ENCODE assay signal across 1 cellular context in the genomic region with DNA sequence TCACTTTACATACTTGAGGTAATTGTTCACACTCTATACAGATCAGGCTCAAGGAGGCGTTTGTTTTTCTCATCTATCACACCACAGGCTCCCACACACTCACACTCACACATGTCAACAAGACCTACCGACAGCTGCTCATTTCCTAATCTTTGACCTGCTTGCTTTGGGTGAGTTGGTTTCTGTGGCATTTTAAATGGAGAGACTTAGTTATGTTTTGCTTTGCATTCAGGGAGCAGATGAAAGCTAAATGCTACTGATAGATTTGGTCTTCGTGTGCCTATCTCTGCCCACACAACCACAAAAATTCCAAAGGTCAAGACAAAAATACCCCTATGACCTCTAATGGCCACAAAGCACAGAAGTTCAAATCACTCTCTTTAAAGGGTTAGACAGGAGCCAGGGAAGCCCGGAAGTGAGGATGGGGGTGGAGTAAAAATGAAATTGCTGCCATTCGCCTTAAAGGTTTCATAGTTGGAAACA.
TF ChIP-seq lines count a peak whose summit lies in the region.

No MANE protein-coding gene starts in this region.

TF ChIP-seq in HepG2, 621 proteins besides CTCF, POLR2A, EP300 and RAD21 (continued from another document and continues in another):
- TF ChIP-seq, protein P1, sequence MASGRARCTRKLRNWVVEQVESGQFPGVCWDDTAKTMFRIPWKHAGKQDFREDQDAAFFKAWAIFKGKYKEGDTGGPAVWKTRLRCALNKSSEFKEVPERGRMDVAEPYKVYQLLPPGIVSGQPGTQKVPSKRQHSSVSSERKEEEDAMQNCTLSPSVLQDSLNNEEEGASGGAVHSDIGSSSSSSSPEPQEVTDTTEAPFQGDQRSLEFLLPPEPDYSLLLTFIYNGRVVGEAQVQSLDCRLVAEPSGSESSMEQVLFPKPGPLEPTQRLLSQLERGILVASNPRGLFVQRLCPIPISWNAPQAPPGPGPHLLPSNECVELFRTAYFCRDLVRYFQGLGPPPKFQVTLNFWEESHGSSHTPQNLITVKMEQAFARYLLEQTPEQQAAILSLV (CRISPR knock-in tag; IDR thresholded peaks at IDR 0.05; ENCODE audit: borderline replicate concordance), result no peak
- no peak for TF ChIP-seq ZNF484 (CRISPR knock-in tag; IDR thresholded peaks at IDR 0.05; ENCODE audit: borderline replicate concordance, low read depth)
- peak; percentile 99 for TF ChIP-seq CBFB (CRISPR knock-in tag; IDR thresholded peaks at IDR 0.05)
- TF ChIP-seq, protein P2, sequence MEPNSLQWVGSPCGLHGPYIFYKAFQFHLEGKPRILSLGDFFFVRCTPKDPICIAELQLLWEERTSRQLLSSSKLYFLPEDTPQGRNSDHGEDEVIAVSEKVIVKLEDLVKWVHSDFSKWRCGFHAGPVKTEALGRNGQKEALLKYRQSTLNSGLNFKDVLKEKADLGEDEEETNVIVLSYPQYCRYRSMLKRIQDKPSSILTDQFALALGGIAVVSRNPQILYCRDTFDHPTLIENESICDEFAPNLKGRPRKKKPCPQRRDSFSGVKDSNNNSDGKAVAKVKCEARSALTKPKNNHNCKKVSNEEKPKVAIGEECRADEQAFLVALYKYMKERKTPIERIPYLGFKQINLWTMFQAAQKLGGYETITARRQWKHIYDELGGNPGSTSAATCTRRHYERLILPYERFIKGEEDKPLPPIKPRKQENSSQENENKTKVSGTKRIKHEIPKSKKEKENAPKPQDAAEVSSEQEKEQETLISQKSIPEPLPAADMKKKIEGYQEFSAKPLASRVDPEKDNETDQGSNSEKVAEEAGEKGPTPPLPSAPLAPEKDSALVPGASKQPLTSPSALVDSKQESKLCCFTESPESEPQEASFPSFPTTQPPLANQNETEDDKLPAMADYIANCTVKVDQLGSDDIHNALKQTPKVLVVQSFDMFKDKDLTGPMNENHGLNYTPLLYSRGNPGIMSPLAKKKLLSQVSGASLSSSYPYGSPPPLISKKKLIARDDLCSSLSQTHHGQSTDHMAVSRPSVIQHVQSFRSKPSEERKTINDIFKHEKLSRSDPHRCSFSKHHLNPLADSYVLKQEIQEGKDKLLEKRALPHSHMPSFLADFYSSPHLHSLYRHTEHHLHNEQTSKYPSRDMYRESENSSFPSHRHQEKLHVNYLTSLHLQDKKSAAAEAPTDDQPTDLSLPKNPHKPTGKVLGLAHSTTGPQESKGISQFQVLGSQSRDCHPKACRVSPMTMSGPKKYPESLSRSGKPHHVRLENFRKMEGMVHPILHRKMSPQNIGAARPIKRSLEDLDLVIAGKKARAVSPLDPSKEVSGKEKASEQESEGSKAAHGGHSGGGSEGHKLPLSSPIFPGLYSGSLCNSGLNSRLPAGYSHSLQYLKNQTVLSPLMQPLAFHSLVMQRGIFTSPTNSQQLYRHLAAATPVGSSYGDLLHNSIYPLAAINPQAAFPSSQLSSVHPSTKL (CRISPR knock-in tag; IDR thresholded peaks at IDR 0.05), result peak; percentile 80
- TF ChIP-seq TBX2 (CRISPR knock-in tag; IDR thresholded peaks at IDR 0.05; ENCODE audit: borderline replicate concordance), result peak; percentile 51; the same call in 1 of the 2 replicates
- TF ChIP-seq, protein P3, sequence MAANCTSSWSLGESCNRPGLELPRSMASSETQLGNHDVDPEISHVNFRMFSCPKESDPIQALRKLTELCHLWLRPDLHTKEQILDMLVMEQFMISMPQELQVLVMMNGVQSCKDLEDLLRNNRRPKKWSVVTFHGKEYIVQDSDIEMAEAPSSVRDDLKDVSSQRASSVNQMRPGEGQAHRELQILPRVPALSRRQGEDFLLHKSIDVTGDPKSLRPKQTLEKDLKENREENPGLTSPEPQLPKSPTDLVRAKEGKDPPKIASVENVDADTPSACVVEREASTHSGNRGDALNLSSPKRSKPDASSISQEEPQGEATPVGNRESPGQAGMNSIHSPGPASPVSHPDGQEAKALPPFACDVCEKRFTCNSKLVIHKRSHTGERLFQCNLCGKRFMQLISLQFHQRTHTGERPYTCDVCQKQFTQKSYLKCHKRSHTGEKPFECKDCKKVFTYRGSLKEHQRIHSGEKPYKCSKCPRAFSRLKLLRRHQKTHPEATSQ (CRISPR knock-in tag; IDR thresholded peaks at IDR 0.05; ENCODE audit: borderline replicate concordance), result no peak
- TF ChIP-seq, protein P4, sequence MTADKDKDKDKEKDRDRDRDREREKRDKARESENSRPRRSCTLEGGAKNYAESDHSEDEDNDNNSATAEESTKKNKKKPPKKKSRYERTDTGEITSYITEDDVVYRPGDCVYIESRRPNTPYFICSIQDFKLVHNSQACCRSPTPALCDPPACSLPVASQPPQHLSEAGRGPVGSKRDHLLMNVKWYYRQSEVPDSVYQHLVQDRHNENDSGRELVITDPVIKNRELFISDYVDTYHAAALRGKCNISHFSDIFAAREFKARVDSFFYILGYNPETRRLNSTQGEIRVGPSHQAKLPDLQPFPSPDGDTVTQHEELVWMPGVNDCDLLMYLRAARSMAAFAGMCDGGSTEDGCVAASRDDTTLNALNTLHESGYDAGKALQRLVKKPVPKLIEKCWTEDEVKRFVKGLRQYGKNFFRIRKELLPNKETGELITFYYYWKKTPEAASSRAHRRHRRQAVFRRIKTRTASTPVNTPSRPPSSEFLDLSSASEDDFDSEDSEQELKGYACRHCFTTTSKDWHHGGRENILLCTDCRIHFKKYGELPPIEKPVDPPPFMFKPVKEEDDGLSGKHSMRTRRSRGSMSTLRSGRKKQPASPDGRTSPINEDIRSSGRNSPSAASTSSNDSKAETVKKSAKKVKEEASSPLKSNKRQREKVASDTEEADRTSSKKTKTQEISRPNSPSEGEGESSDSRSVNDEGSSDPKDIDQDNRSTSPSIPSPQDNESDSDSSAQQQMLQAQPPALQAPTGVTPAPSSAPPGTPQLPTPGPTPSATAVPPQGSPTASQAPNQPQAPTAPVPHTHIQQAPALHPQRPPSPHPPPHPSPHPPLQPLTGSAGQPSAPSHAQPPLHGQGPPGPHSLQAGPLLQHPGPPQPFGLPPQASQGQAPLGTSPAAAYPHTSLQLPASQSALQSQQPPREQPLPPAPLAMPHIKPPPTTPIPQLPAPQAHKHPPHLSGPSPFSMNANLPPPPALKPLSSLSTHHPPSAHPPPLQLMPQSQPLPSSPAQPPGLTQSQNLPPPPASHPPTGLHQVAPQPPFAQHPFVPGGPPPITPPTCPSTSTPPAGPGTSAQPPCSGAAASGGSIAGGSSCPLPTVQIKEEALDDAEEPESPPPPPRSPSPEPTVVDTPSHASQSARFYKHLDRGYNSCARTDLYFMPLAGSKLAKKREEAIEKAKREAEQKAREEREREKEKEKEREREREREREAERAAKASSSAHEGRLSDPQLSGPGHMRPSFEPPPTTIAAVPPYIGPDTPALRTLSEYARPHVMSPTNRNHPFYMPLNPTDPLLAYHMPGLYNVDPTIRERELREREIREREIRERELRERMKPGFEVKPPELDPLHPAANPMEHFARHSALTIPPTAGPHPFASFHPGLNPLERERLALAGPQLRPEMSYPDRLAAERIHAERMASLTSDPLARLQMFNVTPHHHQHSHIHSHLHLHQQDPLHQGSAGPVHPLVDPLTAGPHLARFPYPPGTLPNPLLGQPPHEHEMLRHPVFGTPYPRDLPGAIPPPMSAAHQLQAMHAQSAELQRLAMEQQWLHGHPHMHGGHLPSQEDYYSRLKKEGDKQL (CRISPR knock-in tag; IDR thresholded peaks at IDR 0.05; ENCODE audit: low read depth), result peak; percentile 35; the same call in 1 of the 2 replicates
- no peak for TF ChIP-seq RFXAP (CRISPR knock-in tag; IDR thresholded peaks at IDR 0.05; ENCODE audit: borderline replicate concordance)
- peak; percentile 63; the same call in 1 of the 2 replicates for TF ChIP-seq NFIC (IDR thresholded peaks at IDR 0.05; ENCODE audit: low read length)
- peak; percentile 81 for TF ChIP-seq KDM1A (CRISPR knock-in tag; IDR thresholded peaks at IDR 0.05)
- TF ChIP-seq, protein P5, sequence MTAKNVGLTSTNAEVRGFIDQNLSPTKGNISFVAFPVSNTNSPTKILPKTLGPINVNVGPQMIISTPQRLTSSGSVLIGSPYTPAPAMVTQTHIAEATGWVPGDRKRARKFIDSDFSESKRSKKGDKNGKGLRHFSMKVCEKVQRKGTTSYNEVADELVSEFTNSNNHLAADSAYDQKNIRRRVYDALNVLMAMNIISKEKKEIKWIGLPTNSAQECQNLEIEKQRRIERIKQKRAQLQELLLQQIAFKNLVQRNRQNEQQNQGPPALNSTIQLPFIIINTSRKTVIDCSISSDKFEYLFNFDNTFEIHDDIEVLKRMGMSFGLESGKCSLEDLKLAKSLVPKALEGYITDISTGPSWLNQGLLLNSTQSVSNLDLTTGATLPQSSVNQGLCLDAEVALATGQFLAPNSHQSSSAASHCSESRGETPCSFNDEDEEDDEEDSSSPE (CRISPR knock-in tag; IDR thresholded peaks at IDR 0.05), result no peak
- TF ChIP-seq, protein P6, sequence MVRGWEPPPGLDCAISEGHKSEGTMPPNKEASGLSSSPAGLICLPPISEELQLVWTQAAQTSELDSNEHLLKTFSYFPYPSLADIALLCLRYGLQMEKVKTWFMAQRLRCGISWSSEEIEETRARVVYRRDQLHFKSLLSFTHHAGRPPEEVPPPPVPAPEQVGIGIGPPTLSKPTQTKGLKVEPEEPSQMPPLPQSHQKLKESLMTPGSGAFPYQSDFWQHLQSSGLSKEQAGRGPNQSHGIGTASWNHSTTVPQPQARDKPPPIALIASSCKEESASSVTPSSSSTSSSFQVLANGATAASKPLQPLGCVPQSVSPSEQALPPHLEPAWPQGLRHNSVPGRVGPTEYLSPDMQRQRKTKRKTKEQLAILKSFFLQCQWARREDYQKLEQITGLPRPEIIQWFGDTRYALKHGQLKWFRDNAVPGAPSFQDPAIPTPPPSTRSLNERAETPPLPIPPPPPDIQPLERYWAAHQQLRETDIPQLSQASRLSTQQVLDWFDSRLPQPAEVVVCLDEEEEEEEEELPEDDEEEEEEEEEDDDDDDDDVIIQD (CRISPR knock-in tag; IDR thresholded peaks at IDR 0.05; ENCODE audit: low read depth), result 0 out of 2 replicates have a peak, but pooled peaks have one; percentile 45
- TF ChIP-seq, protein P7, sequence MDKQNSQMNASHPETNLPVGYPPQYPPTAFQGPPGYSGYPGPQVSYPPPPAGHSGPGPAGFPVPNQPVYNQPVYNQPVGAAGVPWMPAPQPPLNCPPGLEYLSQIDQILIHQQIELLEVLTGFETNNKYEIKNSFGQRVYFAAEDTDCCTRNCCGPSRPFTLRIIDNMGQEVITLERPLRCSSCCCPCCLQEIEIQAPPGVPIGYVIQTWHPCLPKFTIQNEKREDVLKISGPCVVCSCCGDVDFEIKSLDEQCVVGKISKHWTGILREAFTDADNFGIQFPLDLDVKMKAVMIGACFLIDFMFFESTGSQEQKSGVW (CRISPR knock-in tag; IDR thresholded peaks at IDR 0.05; ENCODE audit: borderline replicate concordance), result no peak
- 0 out of 2 replicates have a peak, but pooled peaks have one; percentile 55 for TF ChIP-seq ZNF614 (CRISPR knock-in tag; IDR thresholded peaks at IDR 0.05; ENCODE audit: borderline replicate concordance)
- no peak for TF ChIP-seq JUND (CRISPR knock-in tag; IDR thresholded peaks at IDR 0.05)
- no peak for TF ChIP-seq FOXA1 (IDR thresholded peaks at IDR 0.05)
- TF ChIP-seq FOXA1 (CRISPR knock-in tag; IDR thresholded peaks at IDR 0.05), result peak; percentile 65; the same call in 1 of the 2 replicates
- peak; percentile 48; the same call in 1 of the 2 replicates for TF ChIP-seq POGZ (CRISPR knock-in tag; IDR thresholded peaks at IDR 0.05)
- TF ChIP-seq PHB2 (IDR thresholded peaks at IDR 0.05; ENCODE audit: partially characterized antibody), result no peak
- TF ChIP-seq RARA (CRISPR knock-in tag; IDR thresholded peaks at IDR 0.05), result peak; percentile 66
- TF ChIP-seq, protein P8, sequence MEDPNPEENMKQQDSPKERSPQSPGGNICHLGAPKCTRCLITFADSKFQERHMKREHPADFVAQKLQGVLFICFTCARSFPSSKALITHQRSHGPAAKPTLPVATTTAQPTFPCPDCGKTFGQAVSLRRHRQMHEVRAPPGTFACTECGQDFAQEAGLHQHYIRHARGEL (CRISPR knock-in tag; IDR thresholded peaks at IDR 0.05), result no peak
- TF ChIP-seq, protein P9, sequence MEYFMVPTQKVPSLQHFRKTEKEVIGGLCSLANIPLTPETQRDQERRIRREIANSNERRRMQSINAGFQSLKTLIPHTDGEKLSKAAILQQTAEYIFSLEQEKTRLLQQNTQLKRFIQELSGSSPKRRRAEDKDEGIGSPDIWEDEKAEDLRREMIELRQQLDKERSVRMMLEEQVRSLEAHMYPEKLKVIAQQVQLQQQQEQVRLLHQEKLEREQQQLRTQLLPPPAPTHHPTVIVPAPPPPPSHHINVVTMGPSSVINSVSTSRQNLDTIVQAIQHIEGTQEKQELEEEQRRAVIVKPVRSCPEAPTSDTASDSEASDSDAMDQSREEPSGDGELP (IDR thresholded peaks at IDR 0.05; ENCODE audit: borderline replicate concordance, low read depth), result peak; percentile 36; the same call in 1 of the 2 replicates
